In genomic region chr5:79464278-79464677, GRCh38 we compare ENCODE assay signal across 18 cellular contexts.
"Had no signal": no experiment of that assay in that cellular context is flagged by ENCODE, and none has a peak within 500 bp of the region (broad histone marks: within the 10 kb centered on the region; RNA-seq: fewer than 3 reads in every experiment).

No MANE protein-coding gene starts in this region.

- H3K27ac ChIP-seq: dorsolateral prefrontal cortex, gastroesophageal sphincter, heart left ventricle, skin epidermis, tibial nerve, vagina, WERI-Rb-1 had no signal

- H3K9me3 Mint-ChIP-seq: activated naive CD8-positive, alpha-beta T cell treated with anti-CD3 and anti-CD28 coated beads for 36 hours; activated T-cell treated with anti-CD3 and anti-CD28 coated beads, Interleukin-2, amount 50 U/mL, for 72 hours; natural killer cell treated with Interleukin-12 subunit alpha and Interleukin-12 subunit beta and Interleukin-15 and Interleukin-18, amount 100 ng/mL, for 72 hours; stimulated activated naive CD8-positive, alpha-beta T cell treated with anti-CD3 and anti-CD28 coated beads, Interleukin-15, Interleukin-2, amounts not matched to agents 100 ng/mL and 50 ng/mL, for 24 hours had no signal

- DNase-seq: activated CD4-positive, alpha-beta T cell treated with anti-CD3 and anti-CD28 coated beads, Interleukin-2, amount 50 U/mL, for 4 hours; activated gamma-delta T cell treated with Interleukin-2 at 50 U/mL for 16 hours; activated naive CD8-positive, alpha-beta T cell treated with anti-CD3 and anti-CD28 coated beads for 36 hours; activated T-cell treated with anti-CD3 and anti-CD28 coated beads, Interleukin-2, amount 50 U/mL, for 72 hours; amygdala; dorsolateral prefrontal cortex; heart left ventricle; nucleus accumbens; right cardiac atrium; stimulated activated CD4-positive, alpha-beta T cell treated with anti-CD3 and anti-CD28 coated beads, Interleukin-15, amount 100 ng/mL, for 24 hours; stimulated activated CD4-positive, alpha-beta T cell treated with anti-CD3 and anti-CD28 coated beads, Interleukin-2, amount 100 ng/mL, for 48 hours; WERI-Rb-1 had no signal

- H3K36me3 Mint-ChIP-seq: activated naive CD8-positive, alpha-beta T cell treated with anti-CD3 and anti-CD28 coated beads for 36 hours; natural killer cell treated with Interleukin-12 subunit alpha and Interleukin-12 subunit beta and Interleukin-15 and Interleukin-18, amount 100 ng/mL, for 72 hours had no signal

- H3K4me3 ChIP-seq: gastroesophageal sphincter, heart left ventricle, skin epidermis, tibial nerve, vagina had no signal

- H3K4me3 Mint-ChIP-seq: activated naive CD8-positive, alpha-beta T cell treated with anti-CD3 and anti-CD28 coated beads for 36 hours; activated T-cell treated with anti-CD3 and anti-CD28 coated beads, Interleukin-2, amount 50 U/mL, for 72 hours; natural killer cell treated with Interleukin-12 subunit alpha and Interleukin-12 subunit beta and Interleukin-15 and Interleukin-18, amount 100 ng/mL, for 72 hours; stimulated activated naive CD8-positive, alpha-beta T cell treated with anti-CD3 and anti-CD28 coated beads, Interleukin-15, Interleukin-2, amounts not matched to agents 100 ng/mL and 50 ng/mL, for 24 hours had no signal

- H3K36me3 ChIP-seq: gastroesophageal sphincter, heart left ventricle, tibial nerve, vagina, WERI-Rb-1 had no signal

- ATAC-seq: gastroesophageal sphincter; natural killer cell treated with Interleukin-12 subunit alpha and Interleukin-12 subunit beta and Interleukin-15 and Interleukin-18, amount 100 ng/mL, for 72 hours; right cardiac atrium had no signal

- H3K27ac Mint-ChIP-seq: activated naive CD8-positive, alpha-beta T cell treated with anti-CD3 and anti-CD28 coated beads for 36 hours; activated T-cell treated with anti-CD3 and anti-CD28 coated beads, Interleukin-2, amount 50 U/mL, for 72 hours; natural killer cell treated with Interleukin-12 subunit alpha and Interleukin-12 subunit beta and Interleukin-15 and Interleukin-18, amount 100 ng/mL, for 72 hours; stimulated activated naive CD8-positive, alpha-beta T cell treated with anti-CD3 and anti-CD28 coated beads, Interleukin-15, Interleukin-2, amounts not matched to agents 100 ng/mL and 50 ng/mL, for 24 hours had no signal

- H3K4me1 Mint-ChIP-seq: activated naive CD8-positive, alpha-beta T cell treated with anti-CD3 and anti-CD28 coated beads for 36 hours had no signal

- H3K4me1 ChIP-seq: tibial nerve, vagina had no signal

- H3K27me3 Mint-ChIP-seq: activated naive CD8-positive, alpha-beta T cell treated with anti-CD3 and anti-CD28 coated beads for 36 hours had no signal

- H3K27me3 ChIP-seq: dorsolateral prefrontal cortex, gastroesophageal sphincter, heart left ventricle, tibial nerve, vagina had no signal

- H3K9me3 ChIP-seq: gastroesophageal sphincter, heart left ventricle, tibial nerve, vagina had no signal
